12 cellular contexts compared by ENCODE assay signal in the genomic region with DNA sequence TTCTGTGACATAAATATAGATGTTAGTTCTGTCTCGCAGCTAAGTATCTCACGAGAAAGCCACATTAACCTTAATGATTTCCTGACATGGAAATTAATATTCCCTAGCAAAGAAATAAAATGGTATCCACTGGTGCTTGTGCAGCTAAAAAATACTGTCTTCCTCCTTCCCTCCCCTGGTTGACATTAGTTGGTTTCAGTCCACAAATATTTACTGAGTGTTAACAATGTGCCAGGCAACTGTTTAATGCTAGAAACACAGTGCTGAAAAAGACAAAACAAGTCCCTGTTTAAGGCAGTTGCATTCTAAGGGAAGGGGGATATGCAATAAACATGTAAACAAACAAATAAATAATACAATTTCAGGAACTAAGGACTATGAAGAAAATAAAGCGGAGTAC. TPM values are rescaled to one million over a fixed set of nuclear protein-coding genes. Genes with fewer than 3 reads are reported as not detected.
DNase-seq lines count a peak whose midpoint lies in the region; ATAC-seq, FAIRE-seq and TF ChIP-seq lines count a peak whose summit lies in the region.
"Had no signal": no experiment of that assay in that cellular context is flagged by ENCODE, and none has a peak within 500 bp of the region (broad histone marks: within the 10 kb centered on the region; RNA-seq: fewer than 3 reads in every experiment).

No MANE protein-coding gene starts in this region.

- H3K79me2 ChIP-seq in K562 (ENCODE audit: control insufficient read depth, insufficient read depth, low read length) = no peaks in the 10 kb centered on the region

- no peaks in the 10 kb centered on the region for H3K27me3 ChIP-seq in K562 (ENCODE audit: control insufficient read depth in 2 of 2, insufficient read depth in 2 of 2, low read length in 2 of 2)
- H3K27me3 ChIP-seq in lower lobe of right lung (ENCODE audit: low read depth) = no peaks in the 10 kb centered on the region
- H3K27me3 ChIP-seq in upper lobe of left lung = no peaks in the 10 kb centered on the region

- TF ChIP-seq CTCF in K562 (IDR thresholded peaks at IDR 0.05 in 2 of 3, conservative IDR thresholded peaks at IDR 0.05 in 1 of 3; ENCODE audit: insufficient read depth in 2 of 3, low read depth in 1 of 3, low read length in 3 of 3) (no peak), lower lobe of right lung (IDR thresholded peaks at IDR 0.05) (no peak), upper lobe of left lung (IDR thresholded peaks at IDR 0.05) (no peak)

- H3K27ac ChIP-seq in K562 (ENCODE audit: extremely low read depth, low read depth, low read length) = peak overlapping the region; percentile 74; the same call in 1 of the 3 replicates
- peak overlapping the region; percentile 70 for H3K27ac ChIP-seq in lower lobe of right lung
- peak overlapping the region; percentile 55 to 83 (median 75) for H3K27ac ChIP-seq in upper lobe of left lung

- peaks cover 35% of the 10 kb centered on the region for H3K4me1 Mint-ChIP-seq in activated naive CD8-positive, alpha-beta T cell (ENCODE audit: low read depth)
- peaks cover 36% of the 10 kb centered on the region for H3K4me1 Mint-ChIP-seq in activated naive CD8-positive, alpha-beta T cell treated with anti-CD3 and anti-CD28 coated beads for 36 hours

- H3K4me3 Mint-ChIP-seq in activated naive CD8-positive, alpha-beta T cell = no peak overlapping the region
- H3K4me3 Mint-ChIP-seq in activated naive CD8-positive, alpha-beta T cell treated with anti-CD3 and anti-CD28 coated beads for 36 hours = no peak overlapping the region
- H3K4me3 Mint-ChIP-seq: central memory CD8-positive, alpha-beta T cell; nephron had no signal

- TF ChIP-seq EP300 in K562 (IDR thresholded peaks at IDR 0.05; ENCODE audit: low read length) (no peak), upper lobe of left lung (IDR thresholded peaks at IDR 0.05) (no peak)

- FAIRE-seq in K562 (lab: Jason Lieb, UNC) = no peak

- no peak for DNase-seq in activated naive CD8-positive, alpha-beta T cell treated with anti-CD3 and anti-CD28 coated beads for 36 hours
- DNase-seq in K562 (ENCODE audit: extremely low read depth in 1 of 4, low spot score in 3 of 4) = no peak
- DNase-seq in lower lobe of right lung = no peak
- DNase-seq in upper lobe of left lung = no peak
- DNase-seq in effector CD8-positive, alpha-beta T cell (lab: John Stamatoyannopoulos, UW) = no peak
- no peak for DNase-seq in posterior vena cava (ENCODE audit: low spot score)
- no peak for DNase-seq in dedifferentiated amniotic fluid mesenchymal stem cell (ENCODE audit: extremely low spot score)
- DNase-seq: GF-D8; stimulated activated CD4-positive, alpha-beta T cell treated with anti-CD3 and anti-CD28 coated beads, Interleukin-2, amount 100 ng/mL, for 24 hours had no signal

- H3K4me1 ChIP-seq in K562 (replicated peaks in 1 of 2; ENCODE audit: control insufficient read depth in 2 of 2, insufficient read depth in 2 of 2, low read length in 2 of 2) (peaks cover 0 to 14% of the 10 kb centered on the region in 2 experiments; a peak in 3 of 5 replicates), lower lobe of right lung (peaks cover 18% of the 10 kb centered on the region), upper lobe of left lung (peaks cover 12 to 29% (median 17%) of the 10 kb centered on the region in 4 donors)

- no peaks in the 10 kb centered on the region for H3K9me1 ChIP-seq in K562 (ENCODE audit: control insufficient read depth, insufficient read depth, low read length)

- no peak for TF ChIP-seq POLR2A in K562 (conservative IDR thresholded peaks at IDR 0.05)
- no peak for TF ChIP-seq POLR2A in upper lobe of left lung (IDR thresholded peaks at IDR 0.05)

- no peaks in the 10 kb centered on the region for H4K20me1 ChIP-seq in K562 (replicated peaks; ENCODE audit: control insufficient read depth, insufficient read depth, low read length)

- in situ Hi-C loops in K562 (cut with MboI) = loop anchor here (10.0 kb wide), 1 partner anchor 821 kb away; no protein-coding TSS in a partner anchor

- intact Hi-C loops in K562 (cut with micrococcal nuclease) = no loop called here
- intact Hi-C loops in lower lobe of right lung (cut with DNase I) = no loop called here
- intact Hi-C loops in posterior vena cava (cut with DNase I) = no loop called here

- H3K36me3 ChIP-seq in K562 (ENCODE audit: control insufficient read depth, insufficient read depth, low read length) (no peaks in the 10 kb centered on the region), lower lobe of right lung (no peaks in the 10 kb centered on the region), upper lobe of left lung (no peaks in the 10 kb centered on the region)

- no peak overlapping the region for H3K4me2 ChIP-seq in K562 (ENCODE audit: insufficient read depth, low read length)

- POLR2A ChIA-PET in K562 (lab: Yijun Ruan, JAX) = interaction anchor here (1.1 kb wide), 1 partner anchor 18 kb away, joined by 3 read pairs; no protein-coding TSS in a partner anchor

- H3K9me3 ChIP-seq in K562 (replicated peaks; ENCODE audit: control insufficient read depth, insufficient read depth, low read depth, low read length) (no peaks in the 10 kb centered on the region), lower lobe of right lung (no peaks in the 10 kb centered on the region), upper lobe of left lung (no peaks in the 10 kb centered on the region)

- H3K4me3 ChIP-seq in K562 = no peak overlapping the region
- H3K4me3 ChIP-seq in lower lobe of right lung = no peak overlapping the region
- H3K4me3 ChIP-seq in upper lobe of left lung = no peak overlapping the region

- WGBS in K562 (ENCODE audit: insufficient coverage, low coverage, missing lambda C conversion rate) = 77% methylated on average over 3 of the region's 3 CpGs
- 75 to 85% methylated on average over 3 of the region's 3 CpGs for WGBS in upper lobe of left lung, 2 donors

- CTCF ChIA-PET in K562 (lab: Yijun Ruan, JAX; ENCODE audit: low intra/inter-chr PET ratio) = no interaction called here

- no peak for TF ChIP-seq RAD21 in K562 (CRISPR knock-in tag; conservative IDR thresholded peaks at IDR 0.05 in 1 of 2, IDR thresholded peaks at IDR 0.05 in 1 of 2)

- H3K9ac ChIP-seq in K562 (ENCODE audit: insufficient read depth in 1 of 2, low read depth in 2 of 2, low read length in 2 of 2) = no peak overlapping the region

- no TSS peak for BruUV-seq in K562 (replicated peaks; lab: Mats Ljungman, UMichigan)

- H3K27ac Mint-ChIP-seq in activated naive CD8-positive, alpha-beta T cell = peak overlapping the region; percentile 52
- no peak overlapping the region for H3K27ac Mint-ChIP-seq in activated naive CD8-positive, alpha-beta T cell treated with anti-CD3 and anti-CD28 coated beads for 36 hours

- H3K36me3 Mint-ChIP-seq in activated naive CD8-positive, alpha-beta T cell = no peaks in the 10 kb centered on the region
- H3K36me3 Mint-ChIP-seq in activated naive CD8-positive, alpha-beta T cell treated with anti-CD3 and anti-CD28 coated beads for 36 hours = peaks cover 3% of the 10 kb centered on the region

- H3K9me3 Mint-ChIP-seq in activated naive CD8-positive, alpha-beta T cell (ENCODE audit: low read depth) = no peaks in the 10 kb centered on the region
- peaks cover 5% of the 10 kb centered on the region for H3K9me3 Mint-ChIP-seq in activated naive CD8-positive, alpha-beta T cell treated with anti-CD3 and anti-CD28 coated beads for 36 hours
- H3K9me3 Mint-ChIP-seq: central memory CD8-positive, alpha-beta T cell; nephron had no signal

- H3K27me3 Mint-ChIP-seq in activated naive CD8-positive, alpha-beta T cell = no peaks in the 10 kb centered on the region
- H3K27me3 Mint-ChIP-seq in activated naive CD8-positive, alpha-beta T cell treated with anti-CD3 and anti-CD28 coated beads for 36 hours = no peaks in the 10 kb centered on the region
- H3K27me3 Mint-ChIP-seq: central memory CD8-positive, alpha-beta T cell had no signal

- peak overlapping the region; percentile 81; the same call in 1 of the 2 replicates for H2AFZ ChIP-seq in K562 (ENCODE audit: low read depth, low read length)

- ATAC-seq in K562 = no peak
- ATAC-seq in lower lobe of right lung = no peak
- no peak for ATAC-seq in upper lobe of left lung (ENCODE audit: low FRiP score in 2 of 2)

RNA-seq across cellular contexts. Expression of gene VPS54, which starts 44.2 kb away (rescaled TPM):
- total RNA-seq in activated naive CD8-positive, alpha-beta T cell treated with anti-CD3 and anti-CD28 coated beads for 36 hours = 10 to 100 TPM in 1 of 2 experiments, 1 to 10 TPM in 1; 9.2 to 10.1 TPM
- 11.5 and 34.9 TPM in 2 replicates for total RNA-seq in K562 (2011; cell fraction: chromatin; rRNA removed; ENCODE audit: low replicate concordance)
- total RNA-seq in K562 (2011; cell fraction: nucleolus; rRNA removed) = 4.5 and 6.2 TPM in 2 replicates
- 10.6 and 14.9 TPM in 2 replicates for total RNA-seq in K562 (2011; cell fraction: nucleoplasm; rRNA removed)
- total RNA-seq in K562 (2014; rRNA removed) (11.9 and 12.3 TPM in 2 replicates), K562 (2014; rRNA removed; fragmentation: Illumina TruSeq; extraction: Trizol) (23.2 and 27.2 TPM in 2 replicates), K562 (2015; rRNA removed; fragmentation: Illumina TruSeq; extraction: Trizol) (20.5 and 21.4 TPM in 2 replicates), K562 (2021) (11.1 and 13.1 TPM in 2 replicates), lower lobe of right lung (26.7 TPM), upper lobe of left lung (10 to 100 TPM; 10.3 to 43.7 (median 21.7) TPM), posterior vena cava (10 to 100 TPM; 18.7 to 22.9 TPM)
- polyA plus RNA-seq in K562 (2011; rRNA removed) (19.0 and 20.8 TPM in 2 replicates), K562 (2014; fragmentation: Illumina TruSeq; extraction: Trizol) (13.8 and 15.6 TPM in 2 replicates), K562 (2014; fragmentation: Nextera tagmentation; extraction: Ambion mirVana) (1 to 10 TPM; 4.9 to 6.1 TPM), K562 (2014; rRNA removed) (13.2 and 15.0 TPM in 2 replicates)
- polyA plus RNA-seq in K562 (2011; cell fraction: cytosol; rRNA removed) = 3.0 and 6.9 TPM in 2 replicates
- polyA plus RNA-seq in K562 (2011; cell fraction: nucleus; rRNA removed) = 9.3 and 17.6 TPM in 2 replicates
- 11.5 and 19.7 TPM in 2 replicates for polyA plus RNA-seq in K562 (2012)
- 29.0 and 41.4 TPM in 2 replicates for polyA minus RNA-seq in K562 (2011; rRNA and poly(A)+ RNA removed)
- polyA minus RNA-seq in K562 (2011; cell fraction: cytosol; rRNA and poly(A)+ RNA removed) = 8.3 and 10.3 TPM in 2 replicates
- 9.7 and 21.3 TPM in 2 replicates for polyA minus RNA-seq in K562 (2011; cell fraction: nucleus; rRNA and poly(A)+ RNA removed)
